ENCODE assay signal across 19 cellular contexts in genomic region chr5:14673443-14673842, GRCh38. TPM values are rescaled to one million over a fixed set of nuclear protein-coding genes. Genes with fewer than 3 reads are reported as not detected.
A peak's percentile ranks its signal among the peaks of the same experiment; 100 is the strongest.
DNase-seq lines count a peak whose midpoint lies in the region; ATAC-seq lines count a peak whose summit lies in the region.
"Had no signal": no experiment of that assay in that cellular context is flagged by ENCODE, and none has a peak within 500 bp of the region (broad histone marks: within the 10 kb centered on the region; RNA-seq: fewer than 3 reads in every experiment).

No MANE protein-coding gene starts in this region.

- H3K9me3 Mint-ChIP-seq in activated naive CD8-positive, alpha-beta T cell (ENCODE audit: low read depth), result no peaks in the 10 kb centered on the region
- H3K9me3 Mint-ChIP-seq in activated naive CD8-positive, alpha-beta T cell treated with anti-CD3 and anti-CD28 coated beads for 36 hours, result no peaks in the 10 kb centered on the region
- no peaks in the 10 kb centered on the region for H3K9me3 Mint-ChIP-seq in activated naive CD8-positive, alpha-beta T cell treated with anti-CD3 and anti-CD28 coated beads, Interleukin-2, amount 50 U/mL, for 24 hours
- H3K9me3 Mint-ChIP-seq in stimulated activated memory B cell treated with anti-CD40 and anti-IgM and Interleukin-4, amounts not matched to agents 10 μg/mL and 1 μg/mL and 100 μg/mL, for 72 hours, result no peaks in the 10 kb centered on the region

- H3K4me1 ChIP-seq in Karpas-422 (ENCODE audit: low read length), result peaks cover 98% of the 10 kb centered on the region

- H3K9ac ChIP-seq in Karpas-422 (ENCODE audit: low read length), result peak overlapping the region; percentile 37; the same call in 1 of the 2 replicates

- peaks cover 100% of the 10 kb centered on the region for H3K79me2 ChIP-seq in Karpas-422 (ENCODE audit: low read length)

- H4K20me1 ChIP-seq in Karpas-422 (ENCODE audit: insufficient read depth, low read depth, low read length), result peaks cover 10% of the 10 kb centered on the region

- peaks cover 89% of the 10 kb centered on the region for H3K4me1 Mint-ChIP-seq in activated naive CD8-positive, alpha-beta T cell (ENCODE audit: low read depth)
- H3K4me1 Mint-ChIP-seq in activated naive CD8-positive, alpha-beta T cell treated with anti-CD3 and anti-CD28 coated beads for 36 hours, result peaks cover 86% of the 10 kb centered on the region
- peaks cover 91% of the 10 kb centered on the region for H3K4me1 Mint-ChIP-seq in activated naive CD8-positive, alpha-beta T cell treated with anti-CD3 and anti-CD28 coated beads, Interleukin-2, amount 50 U/mL, for 24 hours
- H3K4me1 Mint-ChIP-seq in stimulated activated memory B cell treated with anti-CD40 and anti-IgM and Interleukin-4, amounts not matched to agents 10 μg/mL and 1 μg/mL and 100 μg/mL, for 72 hours, result peaks cover 80% of the 10 kb centered on the region

- H3K4me2 ChIP-seq in Karpas-422 (ENCODE audit: low read depth, low read length, poor library complexity, severe bottlenecking), result peak overlapping the region; percentile 67

- no peak for DNase-seq in activated naive CD8-positive, alpha-beta T cell treated with anti-CD3 and anti-CD28 coated beads for 36 hours
- DNase-seq in Karpas-422, result no peak
- DNase-seq in activated naive CD8-positive, alpha-beta T cell treated with anti-CD3 and anti-CD28 coated beads, Interleukin-2, amount 50 U/mL, for 24 hours, result no peak
- DNase-seq in activated effector memory CD4-positive, alpha-beta T cell treated with Interleukin-2 at 50 U/mL for 16 hours, result no peak
- no peak for DNase-seq in NOMO-1 (lab: John Stamatoyannopoulos, UW; ENCODE audit: unreplicated experiment in 2 of 2)
- DNase-seq in ureter (ENCODE audit: low spot score), result no peak
- DNase-seq: DND-41, GDM1, GOT3, KG1, NCI-H1092, NCI-H146, NCI-H2081, NCI-H510A, NCI-H774 had no signal

- no peaks in the 10 kb centered on the region for H3K9me2 ChIP-seq in Karpas-422 (replicated peaks; ENCODE audit: insufficient read depth, low read length)

- H3K9me3 ChIP-seq in Karpas-422 (ENCODE audit: low read length), result no peaks in the 10 kb centered on the region

- H3K27me3 Mint-ChIP-seq in activated naive CD8-positive, alpha-beta T cell, result no peaks in the 10 kb centered on the region
- no peaks in the 10 kb centered on the region for H3K27me3 Mint-ChIP-seq in activated naive CD8-positive, alpha-beta T cell treated with anti-CD3 and anti-CD28 coated beads for 36 hours
- H3K27me3 Mint-ChIP-seq in activated naive CD8-positive, alpha-beta T cell treated with anti-CD3 and anti-CD28 coated beads, Interleukin-2, amount 50 U/mL, for 24 hours, result no peaks in the 10 kb centered on the region
- no peaks in the 10 kb centered on the region for H3K27me3 Mint-ChIP-seq in stimulated activated memory B cell treated with anti-CD40 and anti-IgM and Interleukin-4, amounts not matched to agents 10 μg/mL and 1 μg/mL and 100 μg/mL, for 72 hours

- H3K4me3 ChIP-seq in Karpas-422 (ENCODE audit: low read length), result peak overlapping the region; percentile 41; the same call in 1 of the 2 replicates

- H3K36me3 Mint-ChIP-seq in activated naive CD8-positive, alpha-beta T cell, result peaks cover 15% of the 10 kb centered on the region
- H3K36me3 Mint-ChIP-seq in activated naive CD8-positive, alpha-beta T cell treated with anti-CD3 and anti-CD28 coated beads for 36 hours, result peaks cover 62% of the 10 kb centered on the region
- peaks cover 45% of the 10 kb centered on the region for H3K36me3 Mint-ChIP-seq in activated naive CD8-positive, alpha-beta T cell treated with anti-CD3 and anti-CD28 coated beads, Interleukin-2, amount 50 U/mL, for 24 hours (ENCODE audit: low read depth)
- H3K36me3 Mint-ChIP-seq in stimulated activated memory B cell treated with anti-CD40 and anti-IgM and Interleukin-4, amounts not matched to agents 10 μg/mL and 1 μg/mL and 100 μg/mL, for 72 hours, result peaks cover 42% of the 10 kb centered on the region

- H3K4me3 Mint-ChIP-seq in activated naive CD8-positive, alpha-beta T cell, result peak overlapping the region; percentile 47
- no peak overlapping the region for H3K4me3 Mint-ChIP-seq in activated naive CD8-positive, alpha-beta T cell treated with anti-CD3 and anti-CD28 coated beads for 36 hours
- H3K4me3 Mint-ChIP-seq in activated naive CD8-positive, alpha-beta T cell treated with anti-CD3 and anti-CD28 coated beads, Interleukin-2, amount 50 U/mL, for 24 hours, result no peak overlapping the region
- H3K4me3 Mint-ChIP-seq in stimulated activated memory B cell treated with anti-CD40 and anti-IgM and Interleukin-4, amounts not matched to agents 10 μg/mL and 1 μg/mL and 100 μg/mL, for 72 hours, result peak overlapping the region; percentile 43

- ATAC-seq in activated naive CD8-positive, alpha-beta T cell treated with anti-CD3 and anti-CD28 coated beads, Interleukin-2, amount 50 U/mL, for 24 hours, result no peak
- ATAC-seq in stimulated activated memory B cell treated with anti-CD40 and anti-IgM and Interleukin-4, amounts not matched to agents 10 μg/mL and 1 μg/mL and 100 μg/mL, for 72 hours, result no peak
- ATAC-seq: HepG2, Panc1 had no signal

- H3K27ac ChIP-seq in Karpas-422 (ENCODE audit: low read length), result peak overlapping the region; percentile 72

- H3K36me3 ChIP-seq in Karpas-422 (ENCODE audit: insufficient read depth, low read length), result peaks cover 16% of the 10 kb centered on the region; the same call in 1 of the 2 replicates

- no peaks in the 10 kb centered on the region for H3K27me3 ChIP-seq in Karpas-422 (ENCODE audit: low read length)

- no peak overlapping the region for H2AFZ ChIP-seq in Karpas-422 (ENCODE audit: low read length)

- H3K27ac Mint-ChIP-seq in activated naive CD8-positive, alpha-beta T cell, result peak overlapping the region; percentile 62
- H3K27ac Mint-ChIP-seq in activated naive CD8-positive, alpha-beta T cell treated with anti-CD3 and anti-CD28 coated beads for 36 hours, result no peak overlapping the region
- peak overlapping the region; percentile 6 for H3K27ac Mint-ChIP-seq in activated naive CD8-positive, alpha-beta T cell treated with anti-CD3 and anti-CD28 coated beads, Interleukin-2, amount 50 U/mL, for 24 hours
- peak overlapping the region; percentile 70 for H3K27ac Mint-ChIP-seq in stimulated activated memory B cell treated with anti-CD40 and anti-IgM and Interleukin-4, amounts not matched to agents 10 μg/mL and 1 μg/mL and 100 μg/mL, for 72 hours

RNA-seq across cellular contexts. Expression of gene OTULIN, which starts 8.9 kb away (rescaled TPM):
- 10 to 100 TPM; 68.9 TPM for total RNA-seq in activated naive CD8-positive, alpha-beta T cell treated with anti-CD3 and anti-CD28 coated beads for 36 hours
- total RNA-seq in Karpas-422 (2014; rRNA removed; shearing (Covaris generic); ENCODE audit: low replicate concordance), result 27.0 and 31.0 TPM in 2 replicates
- 35.1 TPM for total RNA-seq in ureter

Comparison
In these comparisons a context has a peak if more than half of its experiments do, and no peak if none do; other contexts are left out.
1. H3K4me3 Mint-ChIP-seq: peak in activated naive CD8-positive, alpha-beta T cell (single experiment) and stimulated activated memory B cell treated with anti-CD40 and anti-IgM and Interleukin-4, amounts not matched to agents 10 μg/mL and 1 μg/mL and 100 μg/mL, for 72 hours (single experiment); none in activated naive CD8-positive, alpha-beta T cell treated with anti-CD3 and anti-CD28 coated beads for 36 hours (single experiment) and activated naive CD8-positive, alpha-beta T cell treated with anti-CD3 and anti-CD28 coated beads, Interleukin-2, amount 50 U/mL, for 24 hours (single experiment).